In the genomic region with DNA sequence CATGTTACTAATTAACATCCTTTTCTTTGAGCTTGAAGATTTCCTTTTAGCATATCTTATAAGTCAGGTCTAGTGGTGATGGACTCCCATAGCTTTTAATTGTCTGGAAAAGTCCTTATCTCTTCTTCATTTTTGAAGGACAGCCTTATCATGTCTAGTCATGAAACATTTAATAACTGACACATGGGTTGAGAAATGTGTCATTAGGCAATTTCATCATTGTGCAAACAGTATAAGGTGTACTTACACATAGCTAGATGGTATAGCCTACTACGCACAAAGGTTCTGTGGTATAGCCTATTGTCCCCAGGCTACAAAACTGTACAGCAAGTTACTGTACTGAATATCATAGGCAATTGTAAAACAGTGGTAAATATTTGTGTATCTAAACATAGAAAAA, we compare ENCODE assay signal across 18 cellular contexts.
"Had no signal": no experiment of that assay in that cellular context is flagged by ENCODE, and none has a peak within 500 bp of the region (broad histone marks: within the 10 kb centered on the region; RNA-seq: fewer than 3 reads in every experiment).

No MANE protein-coding gene starts in this region.

- H3K4me3 Mint-ChIP-seq: effector memory CD8-positive, alpha-beta T cell; naive thymus-derived CD4-positive, alpha-beta T cell; nephron progenitor cell; stimulated activated effector memory CD8-positive, alpha-beta T cell treated with anti-CD3 and anti-CD28 coated beads, Interleukin-12 subunit alpha, Interleukin-12 subunit beta, amount 100 ng/mL, for 72 hours; type B pancreatic cell had no signal

- H3K4me1 ChIP-seq: heart left ventricle, psoas muscle, right lobe of liver, suprapubic skin, thyroid gland had no signal

- H3K27ac ChIP-seq: heart left ventricle, psoas muscle, right lobe of liver, suprapubic skin, thyroid gland had no signal

- H3K4me1 Mint-ChIP-seq: naive thymus-derived CD4-positive, alpha-beta T cell; nephron progenitor cell; stimulated activated effector memory CD8-positive, alpha-beta T cell treated with anti-CD3 and anti-CD28 coated beads, Interleukin-12 subunit alpha, Interleukin-12 subunit beta, amount 100 ng/mL, for 72 hours had no signal

- H3K9me3 ChIP-seq: psoas muscle, right lobe of liver, suprapubic skin, thyroid gland had no signal

- H3K27ac Mint-ChIP-seq: effector memory CD8-positive, alpha-beta T cell; naive thymus-derived CD4-positive, alpha-beta T cell; nephron progenitor cell; stimulated activated effector memory CD8-positive, alpha-beta T cell treated with anti-CD3 and anti-CD28 coated beads, Interleukin-12 subunit alpha, Interleukin-12 subunit beta, amount 100 ng/mL, for 72 hours; type B pancreatic cell had no signal

- FAIRE-seq: urothelium cell line had no signal

- H3K27me3 Mint-ChIP-seq: effector memory CD8-positive, alpha-beta T cell; type B pancreatic cell had no signal

- H3K27me3 ChIP-seq: right lobe of liver, suprapubic skin, thyroid gland had no signal

- DNase-seq: effector memory CD8-positive, alpha-beta T cell; heart left ventricle; hypothalamus; islet precursor cell; mammary epithelial cell; naive thymus-derived CD4-positive, alpha-beta T cell; nephron progenitor cell; psoas muscle; retina; right lobe of liver; stimulated activated CD4-positive, alpha-beta T cell treated with anti-CD3 and anti-CD28 coated beads, Interleukin-4, amount 100 ng/mL, for 1 hour; stimulated activated CD8-positive, alpha-beta memory T cell treated with anti-CD3 and anti-CD28 coated beads, Interleukin-4, amount 100 ng/mL, for 48 hours; stimulated activated naive CD8-positive, alpha-beta T cell treated with anti-CD3 and anti-CD28 coated beads, Interleukin-15, Interleukin-2, amounts not matched to agents 100 U/mL and 50 U/mL, for 24 hours; thyroid gland had no signal

- H3K4me3 ChIP-seq: heart left ventricle, psoas muscle, right lobe of liver, suprapubic skin, thyroid gland had no signal

- H3K36me3 ChIP-seq: heart left ventricle, right lobe of liver, suprapubic skin, thyroid gland had no signal

- H3K36me3 Mint-ChIP-seq: naive thymus-derived CD4-positive, alpha-beta T cell; stimulated activated effector memory CD8-positive, alpha-beta T cell treated with anti-CD3 and anti-CD28 coated beads, Interleukin-12 subunit alpha, Interleukin-12 subunit beta, amount 100 ng/mL, for 72 hours; type B pancreatic cell had no signal

- H3K9me3 Mint-ChIP-seq: effector memory CD8-positive, alpha-beta T cell; stimulated activated effector memory CD8-positive, alpha-beta T cell treated with anti-CD3 and anti-CD28 coated beads, Interleukin-12 subunit alpha, Interleukin-12 subunit beta, amount 100 ng/mL, for 72 hours; type B pancreatic cell had no signal
